Comparison of ENCODE assay signal across 20 cellular contexts in genomic region chr19:42169486-42169885, GRCh38. TPM values are rescaled to one million over a fixed set of nuclear protein-coding genes. Genes with fewer than 3 reads are reported as not detected.
DNase-seq lines count a peak whose midpoint lies in the region; ATAC-seq, FAIRE-seq and TF ChIP-seq lines count a peak whose summit lies in the region.
"Had no signal": no experiment of that assay in that cellular context is flagged by ENCODE, and none has a peak within 500 bp of the region (broad histone marks: within the 10 kb centered on the region; RNA-seq: fewer than 3 reads in every experiment).

No MANE protein-coding gene starts in this region.

- BruUV-seq in HepG2 (replicated peaks; lab: Mats Ljungman, UMichigan): no TSS peak

- peak overlapping the region in 2 of 5 experiments; percentile 28 to 62 for H3K4me3 Mint-ChIP-seq in brain
- H3K4me3 Mint-ChIP-seq in neural crest cell: no peak overlapping the region
- H3K4me3 Mint-ChIP-seq: CD4-positive, alpha-beta T cell; GM23338; IgD-negative memory B cell had no signal

- TF ChIP-seq CTCF in HepG2 (CRISPR knock-in tag; IDR thresholded peaks at IDR 0.05) (no peak), right lobe of liver (IDR thresholded peaks at IDR 0.05) (no peak), brain (conservative IDR thresholded peaks at IDR 0.05) (no peak), neural crest cell (conservative IDR thresholded peaks at IDR 0.05) (no peak)

- H3K27ac ChIP-seq in HepG2 (ENCODE audit: extremely low read length, insufficient read depth, low read length) (no peak overlapping the region), right lobe of liver (no peak overlapping the region)
- H3K27ac ChIP-seq: C4-2B, HL-60 had no signal

- H3K9me3 ChIP-seq in HepG2 (ENCODE audit: low read length) (no peaks in the 10 kb centered on the region), right lobe of liver (no peaks in the 10 kb centered on the region)
- H3K9me3 ChIP-seq: BE2C, Caco-2 had no signal

- no peak overlapping the region for H3K9ac ChIP-seq in HepG2 (ENCODE audit: insufficient read depth, low read depth, low read length)

- H3K36me3 Mint-ChIP-seq in brain (no peaks in the 10 kb centered on the region), neural crest cell (ENCODE audit: low read depth) (no peaks in the 10 kb centered on the region)

- DNase-seq in HepG2 (ENCODE audit: low spot score) (no peak), right lobe of liver (no peak), neural crest cell (ENCODE audit: low read depth, low spot score) (no peak), KBM-7 (no peak), C1 segment of cervical spinal cord (lab: John Stamatoyannopoulos, UW) (no peak)
- DNase-seq: 8988T; BE2C; Caco-2; CD4-positive, alpha-beta T cell; HCEC 1CT had no signal

- FAIRE-seq in HepG2 (lab: Jason Lieb, UNC): no peak
- FAIRE-seq: D721Med, G401.6, GM12891, H54 had no signal

- intact Hi-C loops in HepG2 (cut with micrococcal nuclease; ENCODE audit: unreplicated experiment) (no loop called here), right lobe of liver (cut with DNase I) (no loop called here)

- in situ Hi-C loops in HepG2 (cut with HindIII; ENCODE audit: extremely low pct_ligation_motif_present, low pct_unique_long_range_greater_than_20kb) (no loop called here), KBM-7 (cut with MboI; ENCODE audit: low pct_unique_long_range_greater_than_20kb, low sequenced_read_pairs) (no loop called here)

- no peak overlapping the region for H3K4me2 ChIP-seq in HepG2 (ENCODE audit: low read depth, low read length)
- H3K4me2 ChIP-seq: GM23338 had no signal

- H3K9me3 Mint-ChIP-seq in brain (no peaks in the 10 kb centered on the region), neural crest cell (no peaks in the 10 kb centered on the region)
- H3K9me3 Mint-ChIP-seq: CD4-positive, alpha-beta T cell; GM23338; IgD-negative memory B cell had no signal

- no peak overlapping the region for H3K4me3 ChIP-seq in HepG2 (replicated peaks in 1 of 3; ENCODE audit: insufficient read depth in 1 of 3, low read depth in 2 of 3, low read length in 3 of 3)
- H3K4me3 ChIP-seq in right lobe of liver: no peak overlapping the region
- H3K4me3 ChIP-seq: GM23338 had no signal

- no peak for TF ChIP-seq RAD21 in HepG2 (CRISPR knock-in tag; IDR thresholded peaks at IDR 0.05)

- no peak for TF ChIP-seq POLR2A in HepG2 (IDR thresholded peaks at IDR 0.05; ENCODE audit: insufficient read depth in 1 of 2, low read depth in 2 of 2, low read length in 2 of 2)
- no peak for TF ChIP-seq POLR2A in right lobe of liver (IDR thresholded peaks at IDR 0.05)

- H3K4me1 ChIP-seq in HepG2 (ENCODE audit: insufficient read depth, low read length): no peaks in the 10 kb centered on the region
- H3K4me1 ChIP-seq in right lobe of liver: no peaks in the 10 kb centered on the region
- H3K4me1 ChIP-seq: BE2C, Caco-2 had no signal

- no peaks in the 10 kb centered on the region for H3K79me2 ChIP-seq in HepG2 (ENCODE audit: insufficient read depth, low read length)

- H3K4me1 Mint-ChIP-seq in brain (peaks cover 82% of the 10 kb centered on the region), neural crest cell (peaks cover 36% of the 10 kb centered on the region)

- H3K27ac Mint-ChIP-seq in brain: peak overlapping the region in 3 of 5 experiments; percentile 62 to 99 (median 95)
- H3K27ac Mint-ChIP-seq in neural crest cell (ENCODE audit: unreplicated experiment): peak overlapping the region; percentile 53
- H3K27ac Mint-ChIP-seq: CD4-positive, alpha-beta T cell; GM23338; IgD-negative memory B cell had no signal

- POLR2A ChIA-PET in HepG2 (lab: Yijun Ruan, JAX): no interaction called here

- CTCF ChIA-PET in HepG2 (lab: Yijun Ruan, JAX; ENCODE audit: low intra/inter-chr PET ratio, low total read pairs): no interaction called here

- H3K27me3 Mint-ChIP-seq in brain (peaks cover 4% of the 10 kb centered on the region), neural crest cell (ENCODE audit: low read depth) (peaks cover 41% of the 10 kb centered on the region)
- H3K27me3 Mint-ChIP-seq: IgD-negative memory B cell had no signal

- H3K27me3 ChIP-seq in HepG2 (ENCODE audit: control insufficient read depth in 1 of 2, insufficient read depth in 2 of 2, low read length in 2 of 2): peaks cover 3 to 60% of the 10 kb centered on the region in 2 experiments; a peak in 3 of 5 replicates
- H3K27me3 ChIP-seq in right lobe of liver: no peaks in the 10 kb centered on the region
- H3K27me3 ChIP-seq: BE2C had no signal

- no peak overlapping the region for H2AFZ ChIP-seq in HepG2 (ENCODE audit: low read length)
- H2AFZ ChIP-seq: GM23338 had no signal

- 49% methylated on average over 12 of the region's 12 CpGs for WGBS in HepG2 (ENCODE audit: low lambda C conversion rate)
- WGBS in right lobe of liver (ENCODE audit: insufficient coverage, low coverage, low lambda C conversion rate, missing lambda C conversion rate): 78% methylated on average over 12 of the region's 12 CpGs

- no peak for TF ChIP-seq EP300 in HepG2 (IDR thresholded peaks at IDR 0.05; ENCODE audit: low read depth in 2 of 2, low read length in 2 of 2)
- TF ChIP-seq EP300 in HepG2 (CRISPR knock-in tag; IDR thresholded peaks at IDR 0.05; ENCODE audit: borderline replicate concordance): no peak

- no peaks in the 10 kb centered on the region for H3K36me3 ChIP-seq in HepG2 (replicated peaks in 1 of 2; ENCODE audit: control insufficient read depth in 1 of 2, insufficient read depth in 2 of 2, low read length in 2 of 2)
- H3K36me3 ChIP-seq in right lobe of liver: no peaks in the 10 kb centered on the region
- H3K36me3 ChIP-seq: BE2C had no signal

- ATAC-seq in HepG2: no peak
- no peak for ATAC-seq in right lobe of liver
- ATAC-seq in GM21447 (IDR thresholded peaks at IDR 0.05; ENCODE audit: unreplicated experiment): no peak
- ATAC-seq: GM23338 had no signal

- no peaks in the 10 kb centered on the region for H4K20me1 ChIP-seq in HepG2 (ENCODE audit: insufficient read depth, low read length)

RNA-seq across cellular contexts. Expression of gene POU2F2, which starts 37.2 kb away (rescaled TPM):
- total RNA-seq in HepG2 (2016; rRNA removed; fragmentation: Illumina TruSeq; extraction: Trizol) (0.03 and 0.09 TPM in 2 replicates), right lobe of liver (1 to 10 TPM in 3 of 6 experiments, under 1 TPM in 3; 0.18 to 3.0 (median 1.00) TPM), neural crest cell (2.3 and 2.5 TPM in 2 replicates)
- total RNA-seq in HepG2 (2016; cell fraction: cytosol; rRNA removed; fragmentation: Illumina TruSeq; extraction: Trizol; ENCODE audit: low read depth): not detected in 2 replicates
- total RNA-seq in HepG2 (2016; cell fraction: insoluble cytoplasmic fraction; rRNA removed; fragmentation: Illumina TruSeq; extraction: Trizol): 0.10 and 0.28 TPM in 2 replicates
- total RNA-seq in HepG2 (2016; cell fraction: membrane; rRNA removed; fragmentation: Illumina TruSeq; extraction: Trizol): 0.06 TPM in 1 of 2 replicates, not detected in the other
- 0.22 TPM in 1 of 2 replicates, not detected in the other for total RNA-seq in HepG2 (2016; cell fraction: nucleus; rRNA removed; fragmentation: Illumina TruSeq; extraction: Trizol)
- polyA plus RNA-seq in HepG2 (2011; rRNA removed) (0.17 and 0.25 TPM in 2 replicates), brain (ENCODE audit: insufficient read depth, low read depth, low replicate concordance) (6.9 TPM)
- polyA plus RNA-seq in HepG2 (2011; cell fraction: cytosol; rRNA removed): 0.09 and 0.19 TPM in 2 replicates
- 1.3 TPM in 2 replicates for polyA plus RNA-seq in HepG2 (2011; cell fraction: nucleus; rRNA removed)
- polyA plus RNA-seq in HepG2 (2012): 0.19 and 0.59 TPM in 2 replicates
- polyA plus RNA-seq in HepG2 (2016; cell fraction: cytosol; fragmentation: Illumina TruSeq; extraction: Trizol; ENCODE audit: low read depth): not detected in 2 replicates
- polyA plus RNA-seq in HepG2 (2016; cell fraction: insoluble cytoplasmic fraction; fragmentation: Illumina TruSeq; extraction: Trizol; ENCODE audit: low read depth): 0.19 and 0.27 TPM in 2 replicates
- polyA plus RNA-seq in HepG2 (2016; cell fraction: membrane; fragmentation: Illumina TruSeq; extraction: Trizol; ENCODE audit: low read depth): not detected in 2 replicates
- polyA plus RNA-seq in HepG2 (2016; cell fraction: nucleus; fragmentation: Illumina TruSeq; extraction: Trizol; ENCODE audit: insufficient read depth, low read depth): 0.47 and 1.5 TPM in 2 replicates
- polyA minus RNA-seq in HepG2 (2011; rRNA and poly(A)+ RNA removed; ENCODE audit: low replicate concordance): 0.14 and 0.24 TPM in 2 replicates
- not detected in 2 replicates for polyA minus RNA-seq in HepG2 (2011; cell fraction: cytosol; rRNA and poly(A)+ RNA removed)
- polyA minus RNA-seq in HepG2 (2011; cell fraction: nucleus; rRNA and poly(A)+ RNA removed): 0.64 and 0.87 TPM in 2 replicates

RNA-seq across cellular contexts. Expression of gene DEDD2, which starts 48.0 kb away (rescaled TPM):
- total RNA-seq in HepG2 (2016; rRNA removed; fragmentation: Illumina TruSeq; extraction: Trizol): 14.7 and 19.2 TPM in 2 replicates
- 9.6 and 10.0 TPM in 2 replicates for total RNA-seq in HepG2 (2016; cell fraction: cytosol; rRNA removed; fragmentation: Illumina TruSeq; extraction: Trizol; ENCODE audit: low read depth)
- total RNA-seq in HepG2 (2016; cell fraction: insoluble cytoplasmic fraction; rRNA removed; fragmentation: Illumina TruSeq; extraction: Trizol): 16.1 and 18.5 TPM in 2 replicates
- 27.2 and 29.6 TPM in 2 replicates for total RNA-seq in HepG2 (2016; cell fraction: membrane; rRNA removed; fragmentation: Illumina TruSeq; extraction: Trizol)
- 6.8 and 8.3 TPM in 2 replicates for total RNA-seq in HepG2 (2016; cell fraction: nucleus; rRNA removed; fragmentation: Illumina TruSeq; extraction: Trizol)
- polyA plus RNA-seq in HepG2 (2011; rRNA removed): 24.7 and 26.1 TPM in 2 replicates
- 25.5 and 32.8 TPM in 2 replicates for polyA plus RNA-seq in HepG2 (2011; cell fraction: cytosol; rRNA removed)
- polyA plus RNA-seq in HepG2 (2011; cell fraction: nucleus; rRNA removed): 26.7 and 26.8 TPM in 2 replicates
- polyA plus RNA-seq in HepG2 (2012): 11.1 and 19.5 TPM in 2 replicates
- polyA plus RNA-seq in HepG2 (2016; cell fraction: cytosol; fragmentation: Illumina TruSeq; extraction: Trizol; ENCODE audit: low read depth): 10.7 and 11.1 TPM in 2 replicates
- 19.2 and 19.5 TPM in 2 replicates for polyA plus RNA-seq in HepG2 (2016; cell fraction: insoluble cytoplasmic fraction; fragmentation: Illumina TruSeq; extraction: Trizol; ENCODE audit: low read depth)
- 23.2 and 25.7 TPM in 2 replicates for polyA plus RNA-seq in HepG2 (2016; cell fraction: membrane; fragmentation: Illumina TruSeq; extraction: Trizol; ENCODE audit: low read depth)
- polyA plus RNA-seq in HepG2 (2016; cell fraction: nucleus; fragmentation: Illumina TruSeq; extraction: Trizol; ENCODE audit: insufficient read depth, low read depth): 16.9 and 21.4 TPM in 2 replicates
- 15.6 and 26.0 TPM in 2 replicates for polyA minus RNA-seq in HepG2 (2011; rRNA and poly(A)+ RNA removed; ENCODE audit: low replicate concordance)
- 6.8 and 8.3 TPM in 2 replicates for polyA minus RNA-seq in HepG2 (2011; cell fraction: cytosol; rRNA and poly(A)+ RNA removed)
- 5.0 and 7.2 TPM in 2 replicates for polyA minus RNA-seq in HepG2 (2011; cell fraction: nucleus; rRNA and poly(A)+ RNA removed)
- total RNA-seq in right lobe of liver: 10 to 100 TPM in 5 of 6 experiments, 1 to 10 TPM in 1; 8.1 to 18.0 (median 15.0) TPM
- 63.1 TPM for polyA plus RNA-seq in brain (ENCODE audit: insufficient read depth, low read depth, low replicate concordance)
- total RNA-seq in neural crest cell: 20.6 and 21.5 TPM in 2 replicates

RNA-seq across cellular contexts. Expression of gene ZNF526, which starts 50.6 kb away (rescaled TPM):
- total RNA-seq in HepG2 (2016; rRNA removed; fragmentation: Illumina TruSeq; extraction: Trizol): 8.4 and 8.5 TPM in 2 replicates
- 3.2 and 4.1 TPM in 2 replicates for total RNA-seq in HepG2 (2016; cell fraction: cytosol; rRNA removed; fragmentation: Illumina TruSeq; extraction: Trizol; ENCODE audit: low read depth)
- total RNA-seq in HepG2 (2016; cell fraction: insoluble cytoplasmic fraction; rRNA removed; fragmentation: Illumina TruSeq; extraction: Trizol): 7.8 and 8.2 TPM in 2 replicates
- 7.8 and 8.0 TPM in 2 replicates for total RNA-seq in HepG2 (2016; cell fraction: membrane; rRNA removed; fragmentation: Illumina TruSeq; extraction: Trizol)
- total RNA-seq in HepG2 (2016; cell fraction: nucleus; rRNA removed; fragmentation: Illumina TruSeq; extraction: Trizol): 5.4 and 6.6 TPM in 2 replicates
- 3.3 and 4.3 TPM in 2 replicates for polyA plus RNA-seq in HepG2 (2011; rRNA removed)
- polyA plus RNA-seq in HepG2 (2011; cell fraction: cytosol; rRNA removed): 1.6 and 1.7 TPM in 2 replicates
- 6.8 and 7.0 TPM in 2 replicates for polyA plus RNA-seq in HepG2 (2011; cell fraction: nucleus; rRNA removed)
- polyA plus RNA-seq in HepG2 (2012): 4.9 and 5.8 TPM in 2 replicates
- polyA plus RNA-seq in HepG2 (2016; cell fraction: cytosol; fragmentation: Illumina TruSeq; extraction: Trizol; ENCODE audit: low read depth): 0.61 and 0.84 TPM in 2 replicates
- 3.0 and 6.6 TPM in 2 replicates for polyA plus RNA-seq in HepG2 (2016; cell fraction: insoluble cytoplasmic fraction; fragmentation: Illumina TruSeq; extraction: Trizol; ENCODE audit: low read depth)
- 1.2 and 1.8 TPM in 2 replicates for polyA plus RNA-seq in HepG2 (2016; cell fraction: membrane; fragmentation: Illumina TruSeq; extraction: Trizol; ENCODE audit: low read depth)
- 4.9 and 6.7 TPM in 2 replicates for polyA plus RNA-seq in HepG2 (2016; cell fraction: nucleus; fragmentation: Illumina TruSeq; extraction: Trizol; ENCODE audit: insufficient read depth, low read depth)
- 12.7 and 19.4 TPM in 2 replicates for polyA minus RNA-seq in HepG2 (2011; rRNA and poly(A)+ RNA removed; ENCODE audit: low replicate concordance)
- 2.9 and 4.0 TPM in 2 replicates for polyA minus RNA-seq in HepG2 (2011; cell fraction: cytosol; rRNA and poly(A)+ RNA removed)
- 8.8 and 9.3 TPM in 2 replicates for polyA minus RNA-seq in HepG2 (2011; cell fraction: nucleus; rRNA and poly(A)+ RNA removed)
- 1 to 10 TPM; 1.9 to 3.9 (median 3.4) TPM for total RNA-seq in right lobe of liver
- 6.3 TPM for polyA plus RNA-seq in brain (ENCODE audit: insufficient read depth, low read depth, low replicate concordance)
- 18.4 and 24.2 TPM in 2 replicates for total RNA-seq in neural crest cell
